In genomic region chr20:51906694-51907093, GRCh38 we compare ENCODE assay signal across 16 cellular contexts.
DNase-seq lines count a peak whose midpoint lies in the region; ATAC-seq, FAIRE-seq and TF ChIP-seq lines count a peak whose summit lies in the region.
"Had no signal": no experiment of that assay in that cellular context is flagged by ENCODE, and none has a peak within 500 bp of the region (broad histone marks: within the 10 kb centered on the region; RNA-seq: fewer than 3 reads in every experiment).

No MANE protein-coding gene starts in this region.

- FAIRE-seq in HepG2 (lab: Jason Lieb, UNC) (no peak), endothelial cell of umbilical vein (lab: Jason Lieb, UNC) (no peak)
- FAIRE-seq: A549, H1 had no signal

- H3K4me3 ChIP-seq in HepG2 (replicated peaks in 1 of 3; ENCODE audit: insufficient read depth in 1 of 3, low read depth in 2 of 3, low read length in 3 of 3) (no peak overlapping the region), right lobe of liver (no peak overlapping the region), endothelial cell of umbilical vein (replicated peaks in 1 of 3; ENCODE audit: insufficient read depth in 1 of 3, low read depth in 1 of 3, low read length in 3 of 3) (no peak overlapping the region), mesodermal cell (ENCODE audit: extremely low read depth, insufficient read depth, low read length, poor library complexity, severe bottlenecking) (no peak overlapping the region), smooth muscle cell (no peak overlapping the region)
- H3K4me3 ChIP-seq: A549, BLaER1 had no signal

- H3K4me1 ChIP-seq in HepG2 (ENCODE audit: insufficient read depth, low read length): no peaks in the 10 kb centered on the region
- no peaks in the 10 kb centered on the region for H3K4me1 ChIP-seq in right lobe of liver
- peaks cover 20% of the 10 kb centered on the region for H3K4me1 ChIP-seq in endothelial cell of umbilical vein (ENCODE audit: control insufficient read depth, extremely low read depth, insufficient read depth, low read length)
- H3K4me1 ChIP-seq in mesodermal cell (ENCODE audit: control insufficient read depth, insufficient read depth, low read length, poor library complexity, severe bottlenecking): peaks cover 26% of the 10 kb centered on the region
- peaks cover 22% of the 10 kb centered on the region for H3K4me1 ChIP-seq in smooth muscle cell (ENCODE audit: low read depth)

- H3K79me2 ChIP-seq in HepG2 (ENCODE audit: insufficient read depth, low read length) (no peaks in the 10 kb centered on the region), endothelial cell of umbilical vein (ENCODE audit: control insufficient read depth, insufficient read depth, low read length) (no peaks in the 10 kb centered on the region), smooth muscle cell (ENCODE audit: low read depth) (no peaks in the 10 kb centered on the region)

- BruUV-seq in HepG2 (replicated peaks; lab: Mats Ljungman, UMichigan): no TSS peak
- BruUV-seq in endothelial cell of umbilical vein (replicated peaks; lab: Mats Ljungman, UMichigan): no TSS peak

- POLR2A ChIA-PET in HepG2 (lab: Yijun Ruan, JAX) (no interaction called here), endothelial cell of umbilical vein (lab: Charles Lee) (no interaction called here)

- ATAC-seq in HepG2 (no peak), right lobe of liver (no peak)
- ATAC-seq: A549 had no signal

- TF ChIP-seq RAD21 in HepG2 (CRISPR knock-in tag; IDR thresholded peaks at IDR 0.05): no peak

- no peaks in the 10 kb centered on the region for H4K20me1 ChIP-seq in HepG2 (ENCODE audit: insufficient read depth, low read length)
- H4K20me1 ChIP-seq in endothelial cell of umbilical vein (replicated peaks; ENCODE audit: control insufficient read depth, extremely low read depth, insufficient read depth, low read length): no peaks in the 10 kb centered on the region
- H4K20me1 ChIP-seq in smooth muscle cell (ENCODE audit: low read depth): no peaks in the 10 kb centered on the region
- H4K20me1 ChIP-seq: BLaER1 had no signal

- TF ChIP-seq EP300 in HepG2 (IDR thresholded peaks at IDR 0.05; ENCODE audit: low read depth in 2 of 2, low read length in 2 of 2) (no peak), HepG2 (CRISPR knock-in tag; IDR thresholded peaks at IDR 0.05; ENCODE audit: borderline replicate concordance) (no peak)

- H3K9me1 ChIP-seq in endothelial cell of umbilical vein (replicated peaks; ENCODE audit: control insufficient read depth, extremely low read depth, insufficient read depth, low read length): no peaks in the 10 kb centered on the region

- peak; percentile 39 for DNase-seq in HepG2 (ENCODE audit: low spot score)
- no peak for DNase-seq in right lobe of liver
- peak; percentile 78 for DNase-seq in endothelial cell of umbilical vein (ENCODE audit: low read depth, low spot score)
- no peak for DNase-seq in smooth muscle cell (lab: John Stamatoyannopoulos, UW; ENCODE audit: unreplicated experiment)
- DNase-seq in NCI-H510A treated with DMSO at 0.1 percent for 48 hours (lab: John Stamatoyannopoulos, UW): no peak
- DNase-seq in NCI-H2029 treated with DMSO at 0.1 percent for 48 hours (lab: John Stamatoyannopoulos, UW): no peak
- DNase-seq in cerebellar nuclear complex (lab: John Stamatoyannopoulos, UW): no peak
- DNase-seq: Calu3; CD4-positive, alpha-beta memory T cell; GF-D8; H9 had no signal

- peaks cover 9% of the 10 kb centered on the region for H3F3A ChIP-seq in smooth muscle cell (ENCODE audit: low read depth)

- H2AFZ ChIP-seq in HepG2 (ENCODE audit: low read length): no peak overlapping the region
- H2AFZ ChIP-seq in endothelial cell of umbilical vein (ENCODE audit: low read depth, low read length): no peak overlapping the region
- H2AFZ ChIP-seq in smooth muscle cell (ENCODE audit: low read depth): peak overlapping the region; percentile 24

- intact Hi-C loops in HepG2 (cut with micrococcal nuclease; ENCODE audit: unreplicated experiment) (no loop called here), right lobe of liver (cut with DNase I) (no loop called here), endothelial cell of umbilical vein (cut with micrococcal nuclease) (no loop called here)

- TF ChIP-seq CTCF in HepG2 (CRISPR knock-in tag; IDR thresholded peaks at IDR 0.05) (no peak), right lobe of liver (IDR thresholded peaks at IDR 0.05) (no peak), endothelial cell of umbilical vein (IDR thresholded peaks at IDR 0.05; ENCODE audit: extremely low read depth in 1 of 2, insufficient read depth in 1 of 2, low read depth in 1 of 2, low read length in 2 of 2) (no peak), smooth muscle cell (IDR thresholded peaks at IDR 0.05; ENCODE audit: borderline replicate concordance, insufficient read depth, poor library complexity, severe bottlenecking) (no peak)

- WGBS in HepG2 (ENCODE audit: low lambda C conversion rate): 5% methylated on average over 1 of the region's 1 CpG
- 67% methylated on average over 1 of the region's 1 CpG for WGBS in right lobe of liver (ENCODE audit: insufficient coverage, low coverage, low lambda C conversion rate, missing lambda C conversion rate)
- no CpG with 5 or more reads among the region's 1 CpG for WGBS in mesodermal cell (ENCODE audit: insufficient coverage in 2 of 2), 2 experiments
- WGBS in smooth muscle cell (ENCODE audit: low lambda C conversion rate): 57% methylated on average over 1 of the region's 1 CpG

- in situ Hi-C loops in HepG2 (cut with HindIII; ENCODE audit: extremely low pct_ligation_motif_present, low pct_unique_long_range_greater_than_20kb): no loop called here

- H3K27ac ChIP-seq in HepG2 (ENCODE audit: extremely low read length, insufficient read depth, low read length): no peak overlapping the region
- no peak overlapping the region for H3K27ac ChIP-seq in right lobe of liver
- H3K27ac ChIP-seq in endothelial cell of umbilical vein (ENCODE audit: insufficient read depth, low read depth, low read length): no peak overlapping the region
- H3K27ac ChIP-seq in mesodermal cell (ENCODE audit: low read depth, low read length, severe bottlenecking): peak overlapping the region; percentile 13
- no peak overlapping the region for H3K27ac ChIP-seq in smooth muscle cell (ENCODE audit: low read depth)
- H3K27ac ChIP-seq: 22Rv1, BLaER1 had no signal

- H3K27me3 ChIP-seq in HepG2 (ENCODE audit: control insufficient read depth in 1 of 2, insufficient read depth in 2 of 2, low read length in 2 of 2) (no peaks in the 10 kb centered on the region; a peak in 2 of 5 replicates), right lobe of liver (no peaks in the 10 kb centered on the region), endothelial cell of umbilical vein (ENCODE audit: control insufficient read depth in 2 of 2, insufficient read depth in 2 of 2, low read length in 2 of 2) (no peaks in the 10 kb centered on the region), smooth muscle cell (ENCODE audit: low read depth) (no peaks in the 10 kb centered on the region)
- H3K27me3 ChIP-seq: BLaER1 had no signal

- H3K9ac ChIP-seq in HepG2 (ENCODE audit: insufficient read depth, low read depth, low read length) (no peak overlapping the region), endothelial cell of umbilical vein (replicated peaks; ENCODE audit: extremely low read depth, insufficient read depth, low read length) (no peak overlapping the region), smooth muscle cell (ENCODE audit: low read depth) (no peak overlapping the region)
- H3K9ac ChIP-seq: BLaER1 had no signal

- dilution Hi-C loops in endothelial cell of umbilical vein (cut with MboI; ENCODE audit: extremely low pct_ligation_motif_present, low sequenced_read_pairs): no loop called here

- CTCF ChIA-PET in HepG2 (lab: Yijun Ruan, JAX; ENCODE audit: low intra/inter-chr PET ratio, low total read pairs) (no interaction called here), endothelial cell of umbilical vein (lab: Charles Lee) (no interaction called here)

- H3K9me3 ChIP-seq in HepG2 (ENCODE audit: low read length) (no peaks in the 10 kb centered on the region), right lobe of liver (no peaks in the 10 kb centered on the region), endothelial cell of umbilical vein (replicated peaks; ENCODE audit: control insufficient read depth, insufficient read depth, low read length) (no peaks in the 10 kb centered on the region), mesodermal cell (ENCODE audit: control insufficient read depth, low read length) (no peaks in the 10 kb centered on the region), smooth muscle cell (replicated peaks; ENCODE audit: low read depth) (no peaks in the 10 kb centered on the region)
- H3K9me3 ChIP-seq: A549 had no signal

- H3K36me3 ChIP-seq in HepG2 (replicated peaks in 1 of 2; ENCODE audit: control insufficient read depth in 1 of 2, insufficient read depth in 2 of 2, low read length in 2 of 2) (no peaks in the 10 kb centered on the region), right lobe of liver (no peaks in the 10 kb centered on the region), endothelial cell of umbilical vein (ENCODE audit: control insufficient read depth in 2 of 2, extremely low read depth in 1 of 2, insufficient read depth in 2 of 2, low read length in 2 of 2) (no peaks in the 10 kb centered on the region), mesodermal cell (ENCODE audit: control insufficient read depth, insufficient read depth, low read length) (no peaks in the 10 kb centered on the region), smooth muscle cell (ENCODE audit: low read depth) (no peaks in the 10 kb centered on the region)
- H3K36me3 ChIP-seq: BLaER1 had no signal

- no peak overlapping the region for H3K4me2 ChIP-seq in HepG2 (ENCODE audit: low read depth, low read length)
- no peak overlapping the region for H3K4me2 ChIP-seq in endothelial cell of umbilical vein (ENCODE audit: insufficient read depth, low read length)
- H3K4me2 ChIP-seq in smooth muscle cell: no peak overlapping the region
- H3K4me2 ChIP-seq: A549, BLaER1 had no signal

- TF ChIP-seq POLR2A in HepG2 (IDR thresholded peaks at IDR 0.05; ENCODE audit: insufficient read depth in 1 of 2, low read depth in 2 of 2, low read length in 2 of 2) (no peak), right lobe of liver (IDR thresholded peaks at IDR 0.05) (no peak), endothelial cell of umbilical vein (IDR thresholded peaks at IDR 0.05; ENCODE audit: low read depth, low read length) (no peak)

TF ChIP-seq in HepG2, 621 proteins besides CTCF, POLR2A, EP300 and RAD21 (continues in another document):
- TF ChIP-seq AGO1 (IDR thresholded peaks at IDR 0.05; ENCODE audit: low read depth, low read length, poor library complexity, severe bottlenecking): no peak
- TF ChIP-seq SAP130 (CRISPR knock-in tag; IDR thresholded peaks at IDR 0.05; ENCODE audit: low read depth): 0 out of 2 replicates have a peak, but pooled peaks have one; percentile 18
- TF ChIP-seq RARA (CRISPR knock-in tag; IDR thresholded peaks at IDR 0.05): peak; percentile 23; the same call in 1 of the 2 replicates

TF ChIP-seq in endothelial cell of umbilical vein, 7 proteins besides CTCF, POLR2A, EP300 and RAD21 (continues in another document):
- TF ChIP-seq POLR2AphosphoS5 (IDR thresholded peaks at IDR 0.05; ENCODE audit: insufficient read depth, low read depth, low read length) (no peak), MYC (IDR thresholded peaks at IDR 0.05; ENCODE audit: low read depth, low read length) (no peak), FOS (IDR thresholded peaks at IDR 0.05; ENCODE audit: borderline replicate concordance, insufficient read depth, low read length) (no peak), JUN (IDR thresholded peaks at IDR 0.05; ENCODE audit: borderline replicate concordance, insufficient read depth, insufficient read length, low read depth) (no peak)

Comparison
In these comparisons a context has a peak if more than half of its experiments do, and no peak if none do; other contexts are left out.
1. DNase-seq: peak in HepG2 (single experiment) and endothelial cell of umbilical vein (single experiment); none in right lobe of liver (0 of 3), smooth muscle cell (single experiment), NCI-H510A treated with DMSO at 0.1 percent for 48 hours (single experiment), NCI-H2029 treated with DMSO at 0.1 percent for 48 hours (single experiment) and cerebellar nuclear complex (0 of 2).